Comparison of ENCODE assay signal across 24 cellular contexts in the genomic region with DNA sequence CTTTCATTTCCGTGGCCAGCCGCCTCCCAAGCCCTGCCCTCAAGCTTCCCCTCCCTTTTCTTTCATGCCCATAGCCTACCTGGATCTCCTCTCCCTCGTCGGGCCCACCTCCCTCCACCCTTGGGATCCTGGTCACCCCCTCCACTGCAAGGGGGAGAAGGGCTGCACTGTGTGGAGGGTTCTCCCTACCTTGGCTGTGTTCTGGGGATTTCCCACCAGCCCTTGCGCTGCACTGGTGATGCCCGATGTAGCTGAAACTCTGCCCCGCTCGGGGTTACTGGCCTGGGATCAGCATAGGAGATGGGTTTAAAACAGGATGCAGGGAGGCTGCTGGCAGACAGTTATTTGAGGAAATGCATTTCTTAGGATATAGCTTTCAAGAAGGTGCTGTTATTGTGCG.
"Had no signal": no experiment of that assay in that cellular context is flagged by ENCODE, and none has a peak within 500 bp of the region (broad histone marks: within the 10 kb centered on the region; RNA-seq: fewer than 3 reads in every experiment).

No MANE protein-coding gene starts in this region.

- ATAC-seq: gastrocnemius medialis; left ventricle myocardium superior; lower lobe of right lung; natural killer cell treated with Interleukin-12 subunit alpha and Interleukin-12 subunit beta and Interleukin-15 and Interleukin-18, amount 100 ng/mL, for 72 hours; right lobe of liver had no signal

- H3K27me3 ChIP-seq: gastrocnemius medialis, neutrophil, right lobe of liver, stomach, thyroid gland had no signal

- DNase-seq: dorsolateral prefrontal cortex; effector CD4-positive, alpha-beta T cell; foreskin fibroblast; gastrocnemius medialis; head of caudate nucleus; left ventricle myocardium superior; lower lobe of right lung; right lobe of liver; small intestine; stimulated activated CD4-positive, alpha-beta T cell treated with anti-CD3 and anti-CD28 coated beads, Interleukin-12 subunit alpha, Interleukin-12 subunit beta, amount 100 ng/mL, for 4 hours; stimulated activated CD4-positive, alpha-beta T cell treated with anti-CD3 and anti-CD28 coated beads, Interleukin-1b, Interleukin-23, amount 100 ng/mL, for 48 hours; stimulated activated CD4-positive, alpha-beta T cell treated with anti-CD3 and anti-CD28 coated beads, Interleukin-4, amount 100 ng/mL, for 1 hour; stimulated activated CD8-positive, alpha-beta memory T cell treated with anti-CD3 and anti-CD28 coated beads, Interleukin-4, amount 100 ng/mL, for 48 hours; stimulated activated naive CD4-positive, alpha-beta T cell treated with Interleukin-2 at 50 U/mL for 16 hours; stomach; thyroid gland; trophoblast cell had no signal

- H3K27ac ChIP-seq: dorsolateral prefrontal cortex, gastrocnemius medialis, lower lobe of right lung, neutrophil, parathyroid adenoma, right lobe of liver, stomach, thyroid gland had no signal

- H3K27ac Mint-ChIP-seq: natural killer cell treated with Interleukin-12 subunit alpha and Interleukin-12 subunit beta and Interleukin-15 and Interleukin-18, amount 100 ng/mL, for 72 hours; progenitor cell of endocrine pancreas had no signal

- H3K9me3 Mint-ChIP-seq: natural killer cell treated with Interleukin-12 subunit alpha and Interleukin-12 subunit beta and Interleukin-15 and Interleukin-18, amount 100 ng/mL, for 72 hours; neural crest cell had no signal

- H3K4me3 ChIP-seq: dorsolateral prefrontal cortex, gastrocnemius medialis, lower lobe of right lung, right lobe of liver, stomach, thyroid gland had no signal

- H3K4me3 Mint-ChIP-seq: natural killer cell treated with Interleukin-12 subunit alpha and Interleukin-12 subunit beta and Interleukin-15 and Interleukin-18, amount 100 ng/mL, for 72 hours; neural crest cell had no signal

- H3K79me2 ChIP-seq: parathyroid adenoma had no signal

- FAIRE-seq: colon, keratinocyte, small intestine had no signal

- H2AFZ ChIP-seq: parathyroid adenoma had no signal

- H3K4me1 ChIP-seq: lower lobe of right lung, parathyroid adenoma, right lobe of liver, stomach, thyroid gland had no signal

- H3K36me3 Mint-ChIP-seq: natural killer cell treated with Interleukin-12 subunit alpha and Interleukin-12 subunit beta and Interleukin-15 and Interleukin-18, amount 100 ng/mL, for 72 hours had no signal

- H3K4me1 Mint-ChIP-seq: neural crest cell had no signal

- H3K9ac ChIP-seq: parathyroid adenoma had no signal

- H3K27me3 Mint-ChIP-seq: natural killer cell treated with Interleukin-12 subunit alpha and Interleukin-12 subunit beta and Interleukin-15 and Interleukin-18, amount 100 ng/mL, for 72 hours; progenitor cell of endocrine pancreas had no signal
